In genomic region chr9:124615100-124615742, GRCh38 we compare ENCODE assay signal across 1 cellular context.
TF ChIP-seq lines count a peak whose summit lies in the region.

No MANE protein-coding gene starts in this region.

TF ChIP-seq in A549, 52 proteins besides CTCF, POLR2A, EP300 and RAD21 (continued from another document):
- no peak for TF ChIP-seq JUN (IDR thresholded peaks at IDR 0.05)
- TF ChIP-seq RCOR1 (IDR thresholded peaks at IDR 0.05; ENCODE audit: low read depth, low read length): no peak
- TF ChIP-seq CHD4 (IDR thresholded peaks at IDR 0.05; ENCODE audit: borderline replicate concordance): no peak
- no peak for TF ChIP-seq HOXB5 (CRISPR knock-in tag; IDR thresholded peaks at IDR 0.05)
- TF ChIP-seq NFE2L2 (conservative IDR thresholded peaks at IDR 0.05; ENCODE audit: low read length): no peak
